In the genomic region with DNA sequence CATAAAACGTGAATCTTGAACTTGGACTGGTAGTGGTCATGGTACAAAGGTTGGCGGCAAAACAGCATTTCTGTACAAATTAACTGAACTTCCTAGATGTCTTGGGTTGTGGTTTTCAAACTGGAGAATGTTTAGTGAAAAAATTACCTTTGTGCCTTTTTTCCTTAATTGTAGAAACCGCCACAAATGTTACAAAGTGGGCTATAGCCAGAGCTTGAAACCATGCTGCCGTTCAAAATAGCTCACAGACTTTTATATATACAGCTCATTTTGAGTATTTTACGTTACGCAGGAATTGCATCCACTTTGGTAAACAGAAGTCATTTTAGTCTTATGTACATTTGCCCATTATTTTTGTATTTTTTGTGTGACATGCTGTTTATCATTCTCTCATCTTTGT, we compare ENCODE assay signal across 1 cellular context.
TF ChIP-seq lines count a peak whose summit lies in the region.

No MANE protein-coding gene starts in this region.

TF ChIP-seq in neural cell, 6 proteins besides CTCF, POLR2A, EP300 and RAD21 (continued from another document):
- TF ChIP-seq MXI1 (conservative IDR thresholded peaks at IDR 0.05; ENCODE audit: poor library complexity, severe bottlenecking) (no peak), EZH2 (IDR thresholded peaks at IDR 0.05; ENCODE audit: borderline replicate concordance, insufficient read depth, low read length, poor library complexity, severe bottlenecking) (no peak), POLR2AphosphoS5 (IDR thresholded peaks at IDR 0.05) (no peak), TAF1 (IDR thresholded peaks at IDR 0.05; ENCODE audit: low read depth) (no peak), SMC3 (conservative IDR thresholded peaks at IDR 0.05; ENCODE audit: poor library complexity) (no peak)
